In genomic region chr14:61696753-61697318, GRCh38 we compare ENCODE assay signal across 8 cellular contexts. TPM values are rescaled to one million over a fixed set of nuclear protein-coding genes. Genes with fewer than 3 reads are reported as not detected.
DNase-seq lines count a peak whose midpoint lies in the region; ATAC-seq and TF ChIP-seq lines count a peak whose summit lies in the region.

No MANE protein-coding gene starts in this region.

- POLR2A ChIA-PET in activated CD8-positive, alpha-beta T cell treated with anti-CD3 and anti-CD28 coated beads for 36 hours (lab: Charles Lee) = interaction anchor here (0.8 to 1.6 kb wide), 6 partner anchors 10 to 30 kb away, joined by 3 to 8 read pairs (median 3); no protein-coding TSS in a partner anchor

- H3K27ac Mint-ChIP-seq in activated CD8-positive, alpha-beta T cell treated with anti-CD3 and anti-CD28 coated beads for 36 hours = peak overlapping the region; percentile 96
- peak overlapping the region; percentile 99 for H3K27ac Mint-ChIP-seq in stimulated activated naive B cell treated with anti-CD40 and anti-IgM and Interleukin-4, amounts not matched to agents 10 μg/mL and 1 μg/mL and 100 μg/mL, for 72 hours

- H3K9me3 ChIP-seq in iPS-18c (ENCODE audit: control insufficient read depth, insufficient read depth, low read length) = no peaks in the 10 kb centered on the region

- no peaks in the 10 kb centered on the region for H3K9me3 Mint-ChIP-seq in activated CD8-positive, alpha-beta T cell treated with anti-CD3 and anti-CD28 coated beads for 36 hours
- H3K9me3 Mint-ChIP-seq in stimulated activated naive B cell treated with anti-CD40 and anti-IgM and Interleukin-4, amounts not matched to agents 10 μg/mL and 1 μg/mL and 100 μg/mL, for 72 hours = peaks cover 1 to 4% of the 10 kb centered on the region in 2 donors

- H3K4me3 ChIP-seq in iPS-18c (ENCODE audit: insufficient read depth, low read depth, low read length) = peak overlapping the region; percentile 96

- intact Hi-C loops in activated CD8-positive, alpha-beta T cell treated with anti-CD3 and anti-CD28 coated beads for 36 hours (cut with micrococcal nuclease) = loop anchor here (1.0 to 10.0 kb wide), 5 partner anchors 35 to 372 kb away; partner anchors contain the start of gene PRKCH

- H3K36me3 Mint-ChIP-seq in activated CD8-positive, alpha-beta T cell treated with anti-CD3 and anti-CD28 coated beads for 36 hours (ENCODE audit: low read depth) = peaks cover 49% of the 10 kb centered on the region
- peaks cover 11 to 29% of the 10 kb centered on the region in 2 donors for H3K36me3 Mint-ChIP-seq in stimulated activated naive B cell treated with anti-CD40 and anti-IgM and Interleukin-4, amounts not matched to agents 10 μg/mL and 1 μg/mL and 100 μg/mL, for 72 hours

- CTCF ChIA-PET in activated CD8-positive, alpha-beta T cell treated with anti-CD3 and anti-CD28 coated beads for 36 hours (lab: Charles Lee) = interaction anchor here (0.7 to 1.9 kb wide), 7 partner anchors 12 to 400 kb away, joined by 3 to 6 read pairs (median 3); no protein-coding TSS in a partner anchor

- peaks cover 1% of the 10 kb centered on the region for H3K27me3 Mint-ChIP-seq in activated CD8-positive, alpha-beta T cell treated with anti-CD3 and anti-CD28 coated beads for 36 hours
- no peaks in the 10 kb centered on the region for H3K27me3 Mint-ChIP-seq in stimulated activated naive B cell treated with anti-CD40 and anti-IgM and Interleukin-4, amounts not matched to agents 10 μg/mL and 1 μg/mL and 100 μg/mL, for 72 hours

- no peak for TF ChIP-seq CTCF in activated CD8-positive, alpha-beta T cell treated with anti-CD3 and anti-CD28 coated beads for 36 hours (IDR thresholded peaks at IDR 0.05)

- ATAC-seq in activated CD8-positive, alpha-beta T cell treated with anti-CD3 and anti-CD28 coated beads for 36 hours = no peak
- no peak for ATAC-seq in stimulated activated naive B cell treated with anti-CD40 and anti-IgM and Interleukin-4, amounts not matched to agents 10 μg/mL and 1 μg/mL and 100 μg/mL, for 72 hours (replicated peaks)
- ATAC-seq in activated CD4-positive, CD25-positive, alpha-beta regulatory T cell treated with anti-CD3 and anti-CD28 coated beads, Interleukin-2, amount 50 U/mL, for 24 hours = no peak

- DNase-seq in NCI-H82 (lab: John Stamatoyannopoulos, UW) (peak; percentile 29), NCI-H82 treated with DMSO at 0.1 percent for 48 hours (lab: John Stamatoyannopoulos, UW; ENCODE audit: unreplicated experiment) (no peak), NCI-H226 (no peak), NCI-H2107 treated with DMSO at 0.1 percent for 48 hours (lab: John Stamatoyannopoulos, UW; ENCODE audit: unreplicated experiment) (no peak)
- DNase-seq in activated CD8-positive, alpha-beta T cell treated with anti-CD3 and anti-CD28 coated beads for 36 hours = no peak
- no peak for DNase-seq in stimulated activated naive B cell treated with anti-CD40 and anti-IgM and Interleukin-4, amounts not matched to agents 10 μg/mL and 1 μg/mL and 100 μg/mL, for 72 hours

- H3K4me1 Mint-ChIP-seq in activated CD8-positive, alpha-beta T cell treated with anti-CD3 and anti-CD28 coated beads for 36 hours (ENCODE audit: low read depth) = peaks cover 42% of the 10 kb centered on the region
- H3K4me1 Mint-ChIP-seq in stimulated activated naive B cell treated with anti-CD40 and anti-IgM and Interleukin-4, amounts not matched to agents 10 μg/mL and 1 μg/mL and 100 μg/mL, for 72 hours = peaks cover 22 to 32% of the 10 kb centered on the region in 2 donors

- peak overlapping the region; percentile 98 for H3K4me3 Mint-ChIP-seq in activated CD8-positive, alpha-beta T cell treated with anti-CD3 and anti-CD28 coated beads for 36 hours
- peak overlapping the region; percentile 96 for H3K4me3 Mint-ChIP-seq in stimulated activated naive B cell treated with anti-CD40 and anti-IgM and Interleukin-4, amounts not matched to agents 10 μg/mL and 1 μg/mL and 100 μg/mL, for 72 hours

RNA-seq across cellular contexts. Expression of gene HIF1A, which starts 1.5 kb away (rescaled TPM):
- 100 to 1,000 TPM; 133 to 140 TPM for total RNA-seq in activated CD8-positive, alpha-beta T cell treated with anti-CD3 and anti-CD28 coated beads for 36 hours
